ENCODE assay signal across 8 cellular contexts in genomic region chr4:2932951-2933565, GRCh38. TPM values are rescaled to one million over a fixed set of nuclear protein-coding genes. Genes with fewer than 3 reads are reported as not detected.
DNase-seq lines count a peak whose midpoint lies in the region; ATAC-seq, FAIRE-seq and TF ChIP-seq lines count a peak whose summit lies in the region.

No MANE protein-coding gene starts in this region.

- no TSS peak for BruUV-seq in IMR-90 (replicated peaks; lab: Mats Ljungman, UMichigan)
- no TSS peak for BruUV-seq in K562 (replicated peaks; lab: Mats Ljungman, UMichigan)

- H3K27me3 ChIP-seq in IMR-90 (ENCODE audit: control insufficient read depth, insufficient read depth, low read length) (no peaks in the 10 kb centered on the region), K562 (ENCODE audit: control insufficient read depth in 2 of 2, insufficient read depth in 2 of 2, low read length in 2 of 2) (no peaks in the 10 kb centered on the region), mesendoderm (ENCODE audit: insufficient read depth, low read length, poor library complexity) (no peaks in the 10 kb centered on the region)

- H4K5ac ChIP-seq in IMR-90 (ENCODE audit: low read depth, low read length) (no peak overlapping the region; the same call in 1 of the 2 replicates), mesendoderm (ENCODE audit: low read length) (no peak overlapping the region)

- TF ChIP-seq EP300 in A549 (IDR thresholded peaks at IDR 0.05) (no peak), K562 (IDR thresholded peaks at IDR 0.05; ENCODE audit: low read length) (no peak)

- DNase-seq in A549 (ENCODE audit: low read depth in 1 of 2, low spot score in 1 of 2) (no peak), IMR-90 (no peak), K562 (ENCODE audit: extremely low read depth in 1 of 4, low spot score in 3 of 4) (no peak), mesendoderm (no peak), middle frontal gyrus (ENCODE audit: extremely low spot score, low spot score) (no peak), SW480 (ENCODE audit: low spot score) (no peak), COR-L47 (lab: John Stamatoyannopoulos, UW) (no peak)

- ATAC-seq in A549 = no peak
- ATAC-seq in IMR-90 (ENCODE audit: low read depth) = no peak
- no peak for ATAC-seq in K562
- no peak for ATAC-seq in HG03520 (IDR thresholded peaks at IDR 0.05; ENCODE audit: unreplicated experiment)

- no peak for TF ChIP-seq CTCF in A549 (IDR thresholded peaks at IDR 0.05)
- no peak for TF ChIP-seq CTCF in IMR-90 (conservative IDR thresholded peaks at IDR 0.05; ENCODE audit: low read depth, low read length)
- no peak for TF ChIP-seq CTCF in K562 (IDR thresholded peaks at IDR 0.05 in 2 of 3, conservative IDR thresholded peaks at IDR 0.05 in 1 of 3; ENCODE audit: insufficient read depth in 2 of 3, low read depth in 1 of 3, low read length in 3 of 3)

- TF ChIP-seq RAD21 in A549 (conservative IDR thresholded peaks at IDR 0.05 in 1 of 2, IDR thresholded peaks at IDR 0.05 in 1 of 2) = no peak
- TF ChIP-seq RAD21 in IMR-90 (IDR thresholded peaks at IDR 0.05; ENCODE audit: low read length) = no peak
- TF ChIP-seq RAD21 in K562 (CRISPR knock-in tag; conservative IDR thresholded peaks at IDR 0.05 in 1 of 2, IDR thresholded peaks at IDR 0.05 in 1 of 2) = no peak

- H2BK120ac ChIP-seq in IMR-90 (ENCODE audit: low read depth, low read length) (no peak overlapping the region), mesendoderm (ENCODE audit: low read depth, low read length) (no peak overlapping the region)

- H3K36me3 ChIP-seq in IMR-90 (ENCODE audit: control insufficient read depth, insufficient read depth, low read length) (peaks cover 59% of the 10 kb centered on the region), K562 (ENCODE audit: control insufficient read depth, insufficient read depth, low read length) (peaks cover 63% of the 10 kb centered on the region; the same call in 2 of the 3 replicates), mesendoderm (ENCODE audit: control insufficient read depth, insufficient read depth, low read length) (peaks cover 5% of the 10 kb centered on the region)

- peaks cover 34% of the 10 kb centered on the region for H3K4me1 ChIP-seq in A549
- H3K4me1 ChIP-seq in IMR-90 (ENCODE audit: control insufficient read depth, insufficient read depth, low read length) = peaks cover 16% of the 10 kb centered on the region
- peaks cover 17 to 67% of the 10 kb centered on the region in 2 experiments; a peak in 4 of 5 replicates for H3K4me1 ChIP-seq in K562 (replicated peaks in 1 of 2; ENCODE audit: control insufficient read depth in 2 of 2, insufficient read depth in 2 of 2, low read length in 2 of 2)
- H3K4me1 ChIP-seq in mesendoderm (ENCODE audit: control insufficient read depth, low read depth, low read length) = peaks cover 2% of the 10 kb centered on the region

- peak overlapping the region; percentile 38 for H3K14ac ChIP-seq in IMR-90 (replicated peaks; ENCODE audit: low read depth, low read length)

- TF ChIP-seq POLR2A in A549 (IDR thresholded peaks at IDR 0.05; ENCODE audit: low read length) (no peak), IMR-90 (IDR thresholded peaks at IDR 0.05; ENCODE audit: low read depth, low read length) (no peak), K562 (conservative IDR thresholded peaks at IDR 0.05) (no peak)

- CTCF ChIA-PET in A549 (lab: Yijun Ruan, JAX) (no interaction called here), IMR-90 (lab: Yijun Ruan, JAX) (no interaction called here), K562 (lab: Yijun Ruan, JAX; ENCODE audit: low intra/inter-chr PET ratio) (no interaction called here)

- peak overlapping the region; percentile 76 for H3K4ac ChIP-seq in IMR-90 (ENCODE audit: low read depth, low read length)
- no peak overlapping the region for H3K4ac ChIP-seq in mesendoderm (ENCODE audit: low read depth, low read length)

- H2AK5ac ChIP-seq in IMR-90 (ENCODE audit: low read depth, low read length) = peak overlapping the region; percentile 98
- no peak overlapping the region for H2AK5ac ChIP-seq in mesendoderm (ENCODE audit: low read length)

- H2AK9ac ChIP-seq in IMR-90 (replicated peaks; ENCODE audit: low read depth, low read length, poor library complexity) = peak overlapping the region; percentile 98

- H2AFZ ChIP-seq in IMR-90 (replicated peaks; ENCODE audit: low read length, poor library complexity) (peak overlapping the region; percentile 89), K562 (ENCODE audit: low read depth, low read length) (no peak overlapping the region)

- H3K79me2 ChIP-seq in K562 (ENCODE audit: control insufficient read depth, insufficient read depth, low read length) (peaks cover 28% of the 10 kb centered on the region; the same call in 2 of the 3 replicates), mesendoderm (ENCODE audit: control insufficient read depth, insufficient read depth, low read length) (peaks cover 4% of the 10 kb centered on the region)

- H3K9me3 ChIP-seq in A549 (no peaks in the 10 kb centered on the region), IMR-90 (ENCODE audit: control insufficient read depth, insufficient read depth, low read length) (no peaks in the 10 kb centered on the region), K562 (replicated peaks; ENCODE audit: control insufficient read depth, insufficient read depth, low read depth, low read length) (no peaks in the 10 kb centered on the region)

- H2BK5ac ChIP-seq in IMR-90 (ENCODE audit: low read depth, low read length, poor library complexity, severe bottlenecking) = peak overlapping the region; percentile 36
- no peak overlapping the region for H2BK5ac ChIP-seq in mesendoderm (ENCODE audit: low read length)

- peak overlapping the region; percentile 90 to 96 for H3K27ac ChIP-seq in A549
- peak overlapping the region; percentile 70 for H3K27ac ChIP-seq in IMR-90 (ENCODE audit: insufficient read depth, low read length)
- H3K27ac ChIP-seq in K562 (ENCODE audit: extremely low read depth, low read depth, low read length) = peak overlapping the region; percentile 64; the same call in 1 of the 3 replicates
- no peak overlapping the region for H3K27ac ChIP-seq in mesendoderm (ENCODE audit: low read depth, low read length)

- H3K4me3 ChIP-seq in A549 = peak overlapping the region; percentile 90
- peak overlapping the region; percentile 64; the same call in 1 of the 2 replicates for H3K4me3 ChIP-seq in IMR-90 (ENCODE audit: insufficient read depth, low read depth, low read length)
- peak overlapping the region; percentile 56; the same call in 1 of the 2 replicates for H3K4me3 ChIP-seq in K562
- no peak overlapping the region for H3K4me3 ChIP-seq in mesendoderm (ENCODE audit: low read length)

- H4K8ac ChIP-seq in IMR-90 (ENCODE audit: low read depth in 2 of 2, low read length in 2 of 2) = peak overlapping the region; percentile 66 to 87; a peak in 2 of 4 replicates
- H4K8ac ChIP-seq in mesendoderm (ENCODE audit: low read depth, low read length) = no peak overlapping the region

- H2BK20ac ChIP-seq in IMR-90 (ENCODE audit: low read depth, low read length) = no peak overlapping the region

- H3K9me1 ChIP-seq in IMR-90 (ENCODE audit: insufficient read depth, low read length) (0 out of 2 replicates have a peak, but pooled peaks cover 9% of the 10 kb centered on the region), K562 (ENCODE audit: control insufficient read depth, insufficient read depth, low read length) (no peaks in the 10 kb centered on the region)

- FAIRE-seq in A549 (lab: Jason Lieb, UNC) = no peak
- no peak for FAIRE-seq in K562 (lab: Jason Lieb, UNC)

- H4K91ac ChIP-seq in IMR-90 (ENCODE audit: insufficient read depth, low read depth, low read length) = peak overlapping the region; percentile 74; the same call in 1 of the 2 replicates

- H3K18ac ChIP-seq in IMR-90 (ENCODE audit: low read depth, low read length) = no peak overlapping the region
- H3K18ac ChIP-seq in mesendoderm (ENCODE audit: low read length) = no peak overlapping the region

- H3K23ac ChIP-seq in IMR-90 (ENCODE audit: low read depth, low read length) = peak overlapping the region; percentile 89; the same call in 1 of the 2 replicates
- H3K23ac ChIP-seq in mesendoderm (ENCODE audit: low read length) = no peak overlapping the region

- intact Hi-C loops in IMR-90 (cut with micrococcal nuclease) (loop anchor here (5.0 kb wide), 1 partner anchor 91 kb away; the partner anchor contains the start of gene ADD1), K562 (cut with micrococcal nuclease) (no loop called here)

- H3K9ac ChIP-seq in IMR-90 (ENCODE audit: low read depth, low read length) (peak overlapping the region; percentile 83; the same call in 1 of the 2 replicates), K562 (ENCODE audit: insufficient read depth in 1 of 2, low read depth in 2 of 2, low read length in 2 of 2) (peak overlapping the region in 1 of 2 experiments; percentile 92; a peak in 2 of 4 replicates), mesendoderm (ENCODE audit: low read length) (peak overlapping the region; percentile 7)

- WGBS in A549 (ENCODE audit: missing lambda C conversion rate) = 59% methylated on average over 7 of the region's 15 CpGs
- 82% methylated on average over 10 of the region's 15 CpGs; no CpG with 5 or more reads in 1 of the 2 experiments for WGBS in IMR-90 (ENCODE audit: extremely low coverage in 2 of 2, insufficient read length in 1 of 2), 2 experiments
- 95% methylated on average over 11 of the region's 15 CpGs for WGBS in K562 (ENCODE audit: insufficient coverage, low coverage, missing lambda C conversion rate)
- no CpG with 5 or more reads among the region's 15 CpGs for WGBS in mesendoderm (ENCODE audit: extremely low coverage, insufficient coverage, low lambda C conversion rate)

- dilution Hi-C loops in IMR-90 (cut with HindIII; ENCODE audit: low sequenced_read_pairs, unreplicated experiment) = no loop called here

- H4K20me1 ChIP-seq in IMR-90 (ENCODE audit: insufficient read depth, low read length) = peaks cover 45% of the 10 kb centered on the region
- H4K20me1 ChIP-seq in K562 (replicated peaks; ENCODE audit: control insufficient read depth, insufficient read depth, low read length) = peaks cover 18% of the 10 kb centered on the region; the same call in 1 of the 2 replicates

- H3K79me1 ChIP-seq in IMR-90 (ENCODE audit: low read depth in 1 of 2, low read length in 2 of 2) (peaks cover 33 to 62% of the 10 kb centered on the region in 2 experiments; a peak in 3 of 4 replicates), mesendoderm (ENCODE audit: low read length) (peaks cover 11% of the 10 kb centered on the region)

- POLR2A ChIA-PET in A549 (lab: Yijun Ruan, JAX) (no interaction called here), IMR-90 (lab: Charles Lee; ENCODE audit: unreplicated experiment) (no interaction called here), K562 (lab: Yijun Ruan, JAX) (no interaction called here)

- H3K56ac ChIP-seq in IMR-90 (ENCODE audit: extremely low read depth, insufficient read depth, low read length) = no peak overlapping the region
- H3K56ac ChIP-seq in mesendoderm (ENCODE audit: low read length) = peak overlapping the region; percentile 69

- H2BK15ac ChIP-seq in IMR-90 (ENCODE audit: low read depth, low read length) (no peak overlapping the region), mesendoderm (replicated peaks; ENCODE audit: low read depth) (no peak overlapping the region)

- in situ Hi-C loops in IMR-90 (cut with MboI; ENCODE audit: low sequenced_read_pairs) (no loop called here), K562 (cut with MboI) (no loop called here)

- H3K4me2 ChIP-seq in A549 (peak overlapping the region; percentile 92), IMR-90 (ENCODE audit: low read depth, low read length) (peak overlapping the region; percentile 91), K562 (ENCODE audit: insufficient read depth, low read length) (peak overlapping the region; percentile 12; the same call in 1 of the 2 replicates), mesendoderm (ENCODE audit: low read length) (no peak overlapping the region)

RNA-seq across cellular contexts. Expression of gene NOP14, which starts 30.1 kb away (rescaled TPM):
- 16.2 and 18.9 TPM in 2 replicates for polyA plus RNA-seq in A549 (2011; rRNA removed)
- polyA plus RNA-seq in A549 (2012; cell fraction: cytosol; rRNA removed) = 10.8 and 12.0 TPM in 2 replicates
- polyA plus RNA-seq in A549 (2012; cell fraction: nucleus; rRNA removed) = 12.6 and 15.9 TPM in 2 replicates
- 29.3 to 31.1 TPM (median 30.2 TPM) in 3 replicates for polyA plus RNA-seq in A549 (2017; fragmentation: RNase III; extraction: RNeasy Plus Mini Kit Qiagen cat#74134 plus additional on column Dnase treatment)
- polyA minus RNA-seq in A549 (2011; rRNA and poly(A)+ RNA removed) = 11.2 and 15.6 TPM in 2 replicates
- 10.9 and 19.2 TPM in 2 replicates for total RNA-seq in IMR-90 (2012; rRNA removed)
- 11.3 and 12.6 TPM in 2 replicates for polyA plus RNA-seq in IMR-90 (2012; rRNA removed)
- 5.4 and 8.4 TPM in 2 replicates for polyA plus RNA-seq in IMR-90 (2012; cell fraction: cytosol; rRNA removed)
- polyA plus RNA-seq in IMR-90 (2012; cell fraction: nucleus; rRNA removed; ENCODE audit: low replicate concordance) = 6.7 and 10.4 TPM in 2 replicates
- total RNA-seq in K562 (2011; cell fraction: chromatin; rRNA removed; ENCODE audit: low replicate concordance) = 31.1 and 38.1 TPM in 2 replicates
- total RNA-seq in K562 (2011; cell fraction: nucleolus; rRNA removed) = 16.3 and 18.0 TPM in 2 replicates
- total RNA-seq in K562 (2011; cell fraction: nucleoplasm; rRNA removed) = 15.6 and 17.2 TPM in 2 replicates
- 50.9 and 56.1 TPM in 2 replicates for total RNA-seq in K562 (2014; rRNA removed)
- 53.8 and 55.0 TPM in 2 replicates for total RNA-seq in K562 (2014; rRNA removed; fragmentation: Illumina TruSeq; extraction: Trizol)
- total RNA-seq in K562 (2015; rRNA removed; fragmentation: Illumina TruSeq; extraction: Trizol) = 61.1 and 61.7 TPM in 2 replicates
- total RNA-seq in K562 (2021) = 69.8 and 76.0 TPM in 2 replicates
- polyA plus RNA-seq in K562 (2011; rRNA removed) = 13.4 and 15.2 TPM in 2 replicates
- 9.5 and 9.6 TPM in 2 replicates for polyA plus RNA-seq in K562 (2011; cell fraction: cytosol; rRNA removed)
- polyA plus RNA-seq in K562 (2011; cell fraction: nucleus; rRNA removed) = 22.6 and 28.3 TPM in 2 replicates
- polyA plus RNA-seq in K562 (2012) = 43.6 and 52.5 TPM in 2 replicates
- polyA plus RNA-seq in K562 (2014; fragmentation: Illumina TruSeq; extraction: Trizol) = 62.1 and 62.4 TPM in 2 replicates
- 10 to 100 TPM; 12.7 to 12.9 TPM for polyA plus RNA-seq in K562 (2014; fragmentation: Nextera tagmentation; extraction: Ambion mirVana)
- polyA plus RNA-seq in K562 (2014; rRNA removed) = 30.1 and 33.3 TPM in 2 replicates
- 32.6 and 36.6 TPM in 2 replicates for polyA minus RNA-seq in K562 (2011; rRNA and poly(A)+ RNA removed)
- polyA minus RNA-seq in K562 (2011; cell fraction: cytosol; rRNA and poly(A)+ RNA removed) = 25.7 and 27.8 TPM in 2 replicates
- polyA minus RNA-seq in K562 (2011; cell fraction: nucleus; rRNA and poly(A)+ RNA removed) = 11.3 and 11.9 TPM in 2 replicates
- 61.2 TPM for polyA plus RNA-seq in mesendoderm (2013, experiment 1 of 2)
- 60.6 TPM for polyA plus RNA-seq in mesendoderm (2013, experiment 2 of 2)

RNA-seq across cellular contexts. Expression of gene GRK4, which starts 30.3 kb away (rescaled TPM):
- polyA plus RNA-seq in A549 (2011; rRNA removed) (0.76 and 1.1 TPM in 2 replicates), A549 (2017; fragmentation: RNase III; extraction: RNeasy Plus Mini Kit Qiagen cat#74134 plus additional on column Dnase treatment) (0.96 to 1.3 TPM (median 1.00 TPM) in 3 replicates), IMR-90 (2012; rRNA removed) (2.1 and 2.2 TPM in 2 replicates), K562 (2011; rRNA removed) (3.3 and 4.0 TPM in 2 replicates), K562 (2014; fragmentation: Illumina TruSeq; extraction: Trizol) (2.6 and 3.0 TPM in 2 replicates), K562 (2014; fragmentation: Nextera tagmentation; extraction: Ambion mirVana) (1 to 10 TPM; 1.1 to 1.2 TPM), K562 (2014; rRNA removed) (2.6 and 2.9 TPM in 2 replicates)
- polyA plus RNA-seq in A549 (2012; cell fraction: cytosol; rRNA removed) = 0.66 and 0.73 TPM in 2 replicates
- polyA plus RNA-seq in A549 (2012; cell fraction: nucleus; rRNA removed) = 0.52 and 0.61 TPM in 2 replicates
- 0.25 and 0.63 TPM in 2 replicates for polyA minus RNA-seq in A549 (2011; rRNA and poly(A)+ RNA removed)
- total RNA-seq in IMR-90 (2012; rRNA removed) (1.6 and 1.7 TPM in 2 replicates), K562 (2014; rRNA removed) (2.5 and 3.1 TPM in 2 replicates), K562 (2014; rRNA removed; fragmentation: Illumina TruSeq; extraction: Trizol) (4.5 and 4.6 TPM in 2 replicates), K562 (2015; rRNA removed; fragmentation: Illumina TruSeq; extraction: Trizol) (3.3 and 3.6 TPM in 2 replicates), K562 (2021) (4.8 and 4.9 TPM in 2 replicates)
- 2.0 and 2.3 TPM in 2 replicates for polyA plus RNA-seq in IMR-90 (2012; cell fraction: cytosol; rRNA removed)
- polyA plus RNA-seq in IMR-90 (2012; cell fraction: nucleus; rRNA removed; ENCODE audit: low replicate concordance) = 1.1 and 1.6 TPM in 2 replicates
- 7.9 and 8.5 TPM in 2 replicates for total RNA-seq in K562 (2011; cell fraction: chromatin; rRNA removed; ENCODE audit: low replicate concordance)
- total RNA-seq in K562 (2011; cell fraction: nucleolus; rRNA removed) = 6.2 and 7.8 TPM in 2 replicates
- 7.3 and 8.0 TPM in 2 replicates for total RNA-seq in K562 (2011; cell fraction: nucleoplasm; rRNA removed)
- 2.0 and 3.8 TPM in 2 replicates for polyA plus RNA-seq in K562 (2011; cell fraction: cytosol; rRNA removed)
- 2.5 and 2.9 TPM in 2 replicates for polyA plus RNA-seq in K562 (2011; cell fraction: nucleus; rRNA removed)
- polyA plus RNA-seq in K562 (2012) = 3.1 and 3.7 TPM in 2 replicates
- polyA minus RNA-seq in K562 (2011; rRNA and poly(A)+ RNA removed) = 3.0 and 3.2 TPM in 2 replicates
- polyA minus RNA-seq in K562 (2011; cell fraction: cytosol; rRNA and poly(A)+ RNA removed) = 2.3 and 2.4 TPM in 2 replicates
- 1.9 and 3.2 TPM in 2 replicates for polyA minus RNA-seq in K562 (2011; cell fraction: nucleus; rRNA and poly(A)+ RNA removed)
- 1.2 TPM for polyA plus RNA-seq in mesendoderm (2013, experiment 1 of 2)
- 1.2 TPM for polyA plus RNA-seq in mesendoderm (2013, experiment 2 of 2)
